In genomic region chr2:64767670-64768425, GRCh38 we compare ENCODE assay signal across 7 cellular contexts.
DNase-seq lines count a peak whose midpoint lies in the region; ATAC-seq lines count a peak whose summit lies in the region.

No MANE protein-coding gene starts in this region.

- peaks cover 18% of the 10 kb centered on the region for H3K4me1 Mint-ChIP-seq in T-helper 17 cell

- H3K36me3 Mint-ChIP-seq in T-helper 17 cell (ENCODE audit: low read depth): peaks cover 3% of the 10 kb centered on the region

- DNase-seq in NCI-H1417 treated with DMSO at 0.1 percent for 48 hours (lab: John Stamatoyannopoulos, UW) (peak; percentile 88), T-helper 17 cell (peak; percentile 50 to 65 (median 61)), anterior cingulate cortex (lab: John Stamatoyannopoulos, UW) (peak in 57 of 58 donors; percentile 26 to 94 (median 78)), hepatic stellate cell (ENCODE audit: low spot score) (peak; percentile 81), renal cortical epithelial cell (ENCODE audit: low read depth) (peak; percentile 80)

- peak; percentile 44 for ATAC-seq in GM18499 (IDR thresholded peaks at IDR 0.05; ENCODE audit: insufficient read depth, unreplicated experiment)
- peak; percentile 82 for ATAC-seq in HG02852 (IDR thresholded peaks at IDR 0.05; ENCODE audit: unreplicated experiment)
- peak; percentile 83 for ATAC-seq in T-helper 17 cell

- no peaks in the 10 kb centered on the region for H3K9me3 ChIP-seq in T-helper 17 cell (ENCODE audit: control insufficient read depth, low read length, poor library complexity, severe bottlenecking)

- no peaks in the 10 kb centered on the region for H3K27me3 Mint-ChIP-seq in T-helper 17 cell

- H3K27ac Mint-ChIP-seq in T-helper 17 cell: peak overlapping the region; percentile 94

- peak overlapping the region; percentile 99 for H3K4me3 Mint-ChIP-seq in T-helper 17 cell

Comparison
In these comparisons a context has a peak if more than half of its experiments do, and no peak if none do; other contexts are left out.
1. Peak in every context shown above with its lines: DNase-seq and ATAC-seq.